Comparison of ENCODE assay signal across 8 cellular contexts in genomic region chr18:712401-713134, GRCh38. TPM values are rescaled to one million over a fixed set of nuclear protein-coding genes. Genes with fewer than 3 reads are reported as not detected.
A peak's percentile ranks its signal among the peaks of the same experiment; 100 is the strongest.
DNase-seq lines count a peak whose midpoint lies in the region; ATAC-seq and TF ChIP-seq lines count a peak whose summit lies in the region.

ENOSF1 (minus strand) TSS chr18:712630; CDS start chr18:712587, 43 bp downstream.

- H3K27ac Mint-ChIP-seq in activated T-helper 2 cell treated with anti-CD3 and anti-CD28 coated beads, Interferon-gamma antibody, Interleukin-2, Interleukin-4, amounts not matched to agents 10 μg/mL and 5 μg/mL and 100 μg/mL, durations not matched to agents 14 hours and 24 hours and 36 hours: peak within 1 kb of the TSS; percentile 87
- peak within 1 kb of the TSS; percentile 97 to 98 for H3K27ac Mint-ChIP-seq in natural killer cell treated with Interleukin-12 subunit alpha and Interleukin-12 subunit beta and Interleukin-15 and Interleukin-18, amount 100 ng/mL, for 72 hours

- ATAC-seq in GM19397 (IDR thresholded peaks at IDR 0.05; ENCODE audit: unreplicated experiment): peak; percentile 91
- peak; percentile 66 for ATAC-seq in HG03558 (IDR thresholded peaks at IDR 0.05; ENCODE audit: extremely low read depth, unreplicated experiment)
- peak; percentile 89 to 96 for ATAC-seq in natural killer cell treated with Interleukin-12 subunit alpha and Interleukin-12 subunit beta and Interleukin-15 and Interleukin-18, amount 100 ng/mL, for 72 hours
- peak; percentile 84 for ATAC-seq in stimulated activated naive CD8-positive, alpha-beta T cell treated with anti-CD3 and anti-CD28 coated beads, Interleukin-15, Interleukin-2, amounts not matched to agents 100 U/mL and 50 U/mL, for 24 hours

- intact Hi-C loops in activated T-helper 2 cell treated with anti-CD3 and anti-CD28 coated beads, Interferon-gamma antibody, Interleukin-2, Interleukin-4, amounts not matched to agents 10 μg/mL and 5 μg/mL and 100 μg/mL, durations not matched to agents 14 hours and 24 hours and 36 hours (cut with micrococcal nuclease): loop anchor here (1.0 to 10.0 kb wide), 3 partner anchors 90 to 448 kb away; partner anchors contain the start of gene THOC1

- no peaks in the 10 kb centered on the region for H3K9me3 Mint-ChIP-seq in activated T-helper 2 cell treated with anti-CD3 and anti-CD28 coated beads, Interferon-gamma antibody, Interleukin-2, Interleukin-4, amounts not matched to agents 10 μg/mL and 5 μg/mL and 100 μg/mL, durations not matched to agents 14 hours and 24 hours and 36 hours
- H3K9me3 Mint-ChIP-seq in natural killer cell treated with Interleukin-12 subunit alpha and Interleukin-12 subunit beta and Interleukin-15 and Interleukin-18, amount 100 ng/mL, for 72 hours: no peaks in the 10 kb centered on the region

- H3K36me3 Mint-ChIP-seq in activated T-helper 2 cell treated with anti-CD3 and anti-CD28 coated beads, Interferon-gamma antibody, Interleukin-2, Interleukin-4, amounts not matched to agents 10 μg/mL and 5 μg/mL and 100 μg/mL, durations not matched to agents 14 hours and 24 hours and 36 hours (ENCODE audit: low read depth): peaks cover 31% of the 10 kb centered on the region
- peaks cover 11% of the 10 kb centered on the region for H3K36me3 Mint-ChIP-seq in natural killer cell treated with Interleukin-12 subunit alpha and Interleukin-12 subunit beta and Interleukin-15 and Interleukin-18, amount 100 ng/mL, for 72 hours

- peaks cover 43% of the 10 kb centered on the region for H3K4me1 Mint-ChIP-seq in activated T-helper 2 cell treated with anti-CD3 and anti-CD28 coated beads, Interferon-gamma antibody, Interleukin-2, Interleukin-4, amounts not matched to agents 10 μg/mL and 5 μg/mL and 100 μg/mL, durations not matched to agents 14 hours and 24 hours and 36 hours (ENCODE audit: low read depth)
- peaks cover 32 to 44% of the 10 kb centered on the region in 2 donors for H3K4me1 Mint-ChIP-seq in natural killer cell treated with Interleukin-12 subunit alpha and Interleukin-12 subunit beta and Interleukin-15 and Interleukin-18, amount 100 ng/mL, for 72 hours (ENCODE audit: low read depth in 2 of 2)

- no peaks in the 10 kb centered on the region for H3K27me3 Mint-ChIP-seq in activated T-helper 2 cell treated with anti-CD3 and anti-CD28 coated beads, Interferon-gamma antibody, Interleukin-2, Interleukin-4, amounts not matched to agents 10 μg/mL and 5 μg/mL and 100 μg/mL, durations not matched to agents 14 hours and 24 hours and 36 hours (ENCODE audit: low read depth)
- H3K27me3 Mint-ChIP-seq in natural killer cell treated with Interleukin-12 subunit alpha and Interleukin-12 subunit beta and Interleukin-15 and Interleukin-18, amount 100 ng/mL, for 72 hours: no peaks in the 10 kb centered on the region

- peak; percentile 57 for TF ChIP-seq CTCF in fibroblast of pulmonary artery (IDR thresholded peaks at IDR 0.05; ENCODE audit: low read length, missing control alignments)

- peak; percentile 50 for DNase-seq in CMK (ENCODE audit: low read depth)
- peak; percentile 71 for DNase-seq in RPMI7951 (ENCODE audit: low read depth)
- DNase-seq in activated T-helper 2 cell treated with anti-CD3 and anti-CD28 coated beads, Interferon-gamma antibody, Interleukin-2, Interleukin-4, amounts not matched to agents 10 μg/mL and 5 μg/mL and 100 μg/mL, durations not matched to agents 14 hours and 24 hours and 36 hours (ENCODE audit: low spot score): peak; percentile 85
- peak; percentile 86 for DNase-seq in fibroblast of pulmonary artery (ENCODE audit: low read depth)
- DNase-seq in natural killer cell treated with Interleukin-12 subunit alpha and Interleukin-12 subunit beta and Interleukin-15 and Interleukin-18, amount 100 ng/mL, for 72 hours (ENCODE audit: low spot score): peak; percentile 86
- peak; percentile 91 for DNase-seq in stimulated activated naive CD8-positive, alpha-beta T cell treated with anti-CD3 and anti-CD28 coated beads, Interleukin-15, Interleukin-2, amounts not matched to agents 100 U/mL and 50 U/mL, for 24 hours

- peak within 1 kb of the TSS; percentile 91 for H3K4me3 ChIP-seq in fibroblast of pulmonary artery (replicated peaks; ENCODE audit: low read depth, low read length)

- peak within 1 kb of the TSS; percentile 86 for H3K4me3 Mint-ChIP-seq in activated T-helper 2 cell treated with anti-CD3 and anti-CD28 coated beads, Interferon-gamma antibody, Interleukin-2, Interleukin-4, amounts not matched to agents 10 μg/mL and 5 μg/mL and 100 μg/mL, durations not matched to agents 14 hours and 24 hours and 36 hours (ENCODE audit: low read depth)
- peak within 1 kb of the TSS; percentile 98 for H3K4me3 Mint-ChIP-seq in natural killer cell treated with Interleukin-12 subunit alpha and Interleukin-12 subunit beta and Interleukin-15 and Interleukin-18, amount 100 ng/mL, for 72 hours

RNA-seq across cellular contexts. Expression of gene ENOSF1, which starts in this region (rescaled TPM):
- total RNA-seq in RPMI7951 (2014; rRNA removed; shearing (Covaris generic)): 23.5 and 29.8 TPM in 2 replicates
- 93.6 and 102 TPM in 2 replicates for total RNA-seq in activated T-helper 2 cell treated with anti-CD3 and anti-CD28 coated beads, Interferon-gamma antibody, Interleukin-2, Interleukin-4, amounts not matched to agents 10 μg/mL and 5 μg/mL and 100 μg/mL, durations not matched to agents 14 hours and 24 hours and 36 hours
- total RNA-seq in natural killer cell treated with Interleukin-12 subunit alpha and Interleukin-12 subunit beta and Interleukin-15 and Interleukin-18, amount 100 ng/mL, for 72 hours: 100 to 1,000 TPM in 1 of 2 donors, 10 to 100 TPM in 1; 48.7 to 187 TPM

Comparison
In these comparisons a context has a peak if more than half of its experiments do, and no peak if none do; other contexts are left out.
1. Peak in every context shown above with its lines: DNase-seq, ATAC-seq and H3K4me3 ChIP-seq.